In the genomic region with DNA sequence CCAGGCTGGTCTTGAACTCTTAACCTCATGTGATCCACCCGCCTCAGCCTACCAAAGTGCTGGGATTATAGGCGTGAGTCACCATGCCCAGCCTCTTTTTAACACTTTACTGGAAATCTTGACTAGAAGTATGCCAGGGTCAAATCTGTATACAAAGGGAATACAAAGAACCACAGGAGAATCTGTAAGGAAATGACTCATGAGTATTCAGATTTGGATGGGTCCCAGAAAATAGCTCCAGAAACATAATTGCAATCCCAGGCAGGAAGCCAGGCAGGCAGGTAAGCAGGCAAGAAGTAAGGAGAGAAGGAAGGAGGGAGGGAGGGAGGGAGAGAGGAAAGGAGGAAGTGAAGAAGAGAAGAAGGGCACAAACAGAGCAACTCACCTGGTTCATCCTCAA, we compare ENCODE assay signal across 14 cellular contexts. TPM values are rescaled to one million over a fixed set of nuclear protein-coding genes. Genes with fewer than 3 reads are reported as not detected.
DNase-seq lines count a peak whose midpoint lies in the region; ATAC-seq and TF ChIP-seq lines count a peak whose summit lies in the region.
"Had no signal": no experiment of that assay in that cellular context is flagged by ENCODE, and none has a peak within 500 bp of the region (broad histone marks: within the 10 kb centered on the region; RNA-seq: fewer than 3 reads in every experiment).

No MANE protein-coding gene starts in this region.

- H3K4me3 ChIP-seq in MG63 (no peak overlapping the region), left lung (no peak overlapping the region)
- H3K4me3 ChIP-seq: GM12878, K562 had no signal

- CTCF ChIA-PET in MCF 10A (lab: Yijun Ruan, JAX) = interaction anchor here (0.6 kb wide), 2 partner anchors 1330 to 1587 kb away, joined by 3 read pairs; no protein-coding TSS in a partner anchor

- peaks cover 6% of the 10 kb centered on the region for H3K4me1 Mint-ChIP-seq in MCF 10A (ENCODE audit: insufficient read depth, unreplicated experiment)
- peaks cover 67% of the 10 kb centered on the region for H3K4me1 Mint-ChIP-seq in activated T-cell treated with anti-CD3 and anti-CD28 coated beads, Interleukin-2, amount 50 U/mL, for 72 hours (ENCODE audit: low read depth)

- ATAC-seq in left lung = peak; percentile 64
- ATAC-seq in activated T-cell treated with anti-CD3 and anti-CD28 coated beads, Interleukin-2, amount 50 U/mL, for 72 hours (replicated peaks in 1 of 2) = no peak
- ATAC-seq: activated T-cell treated with anti-CD3 and anti-CD28 coated beads, Interleukin-2, amount 50 U/mL, for 4 hours; GM12878; K562 had no signal

- H3K4me3 Mint-ChIP-seq in MCF 10A (ENCODE audit: unreplicated experiment) = no peak overlapping the region
- H3K4me3 Mint-ChIP-seq in activated T-cell treated with anti-CD3 and anti-CD28 coated beads, Interleukin-2, amount 50 U/mL, for 72 hours = no peak overlapping the region
- H3K4me3 Mint-ChIP-seq: activated T-cell treated with anti-CD3 and anti-CD28 coated beads, Interleukin-2, amount 50 U/mL, for 4 hours; CD4-positive, CD25-positive, alpha-beta regulatory T cell had no signal

- no TSS peak for BruUV-seq in MCF 10A (replicated peaks; lab: Mats Ljungman, UMichigan)

- H3K27me3 Mint-ChIP-seq in MCF 10A (ENCODE audit: insufficient read depth, unreplicated experiment) = no peaks in the 10 kb centered on the region
- H3K27me3 Mint-ChIP-seq in activated T-cell treated with anti-CD3 and anti-CD28 coated beads, Interleukin-2, amount 50 U/mL, for 72 hours (ENCODE audit: low read depth) = no peaks in the 10 kb centered on the region
- H3K27me3 Mint-ChIP-seq: CD4-positive, CD25-positive, alpha-beta regulatory T cell had no signal

- no peak for TF ChIP-seq CTCF in MCF 10A (IDR thresholded peaks at IDR 0.05; ENCODE audit: unreplicated experiment)
- TF ChIP-seq CTCF in left lung (IDR thresholded peaks at IDR 0.05) = no peak

- no peaks in the 10 kb centered on the region for H3K36me3 ChIP-seq in MG63
- H3K36me3 ChIP-seq in left lung = no peaks in the 10 kb centered on the region

- no peaks in the 10 kb centered on the region for H3K9me3 Mint-ChIP-seq in MCF 10A (ENCODE audit: unreplicated experiment)
- H3K9me3 Mint-ChIP-seq in activated T-cell treated with anti-CD3 and anti-CD28 coated beads, Interleukin-2, amount 50 U/mL, for 72 hours = no peaks in the 10 kb centered on the region
- H3K9me3 Mint-ChIP-seq: activated T-cell treated with anti-CD3 and anti-CD28 coated beads, Interleukin-2, amount 50 U/mL, for 4 hours had no signal

- POLR2A ChIA-PET in MCF 10A (lab: Yijun Ruan, JAX) = interaction anchor here (0.5 to 2.0 kb wide), 7 partner anchors 9 to 192 kb away, joined by 3 to 16 read pairs (median 4); no protein-coding TSS in a partner anchor

- H3K27ac ChIP-seq in left lung = no peak overlapping the region

- peak; percentile 80 for DNase-seq in COLO829 (ENCODE audit: low spot score)
- peak; percentile 65 for DNase-seq in MG63
- DNase-seq in MCF 10A (ENCODE audit: unreplicated experiment) = peak; percentile 97
- no peak for DNase-seq in left lung
- no peak for DNase-seq in KG1 (lab: John Stamatoyannopoulos, UW)
- DNase-seq in activated CD4-positive, alpha-beta T cell treated with anti-CD3 and anti-CD28 coated beads, Interleukin-2, amount 50 U/mL, for 1 hour = no peak
- DNase-seq in mesenteric fat pad (ENCODE audit: low spot score) = no peak
- DNase-seq in activated T-cell treated with anti-CD3 and anti-CD28 coated beads, Interleukin-2, amount 50 U/mL, for 72 hours = no peak
- DNase-seq: activated T-cell treated with anti-CD3 and anti-CD28 coated beads, Interleukin-2, amount 50 U/mL, for 4 hours; CD4-positive, CD25-positive, alpha-beta regulatory T cell; cortex of kidney; NCI-H774 had no signal

- H3K4me1 ChIP-seq in left lung = no peaks in the 10 kb centered on the region

- no peaks in the 10 kb centered on the region for H3K36me3 Mint-ChIP-seq in MCF 10A (ENCODE audit: insufficient read depth, unreplicated experiment)
- H3K36me3 Mint-ChIP-seq in activated T-cell treated with anti-CD3 and anti-CD28 coated beads, Interleukin-2, amount 50 U/mL, for 72 hours (ENCODE audit: insufficient read depth in 2 of 2) = no peaks in the 10 kb centered on the region
- H3K36me3 Mint-ChIP-seq: CD4-positive, CD25-positive, alpha-beta regulatory T cell had no signal

- intact Hi-C loops in MCF 10A (cut with micrococcal nuclease) (no loop called here), left lung (cut with DNase I) (no loop called here)

- no peak overlapping the region for H3K27ac Mint-ChIP-seq in MCF 10A (ENCODE audit: low read depth, unreplicated experiment)
- no peak overlapping the region for H3K27ac Mint-ChIP-seq in activated T-cell treated with anti-CD3 and anti-CD28 coated beads, Interleukin-2, amount 50 U/mL, for 72 hours
- H3K27ac Mint-ChIP-seq: CD4-positive, CD25-positive, alpha-beta regulatory T cell had no signal

- H3K9me3 ChIP-seq in MG63 = no peaks in the 10 kb centered on the region
- H3K9me3 ChIP-seq in left lung = no peaks in the 10 kb centered on the region

- H3K27me3 ChIP-seq in MG63 = no peaks in the 10 kb centered on the region
- H3K27me3 ChIP-seq in left lung = no peaks in the 10 kb centered on the region

RNA-seq across cellular contexts. Expression of a gene that starts 22.8 kb away (rescaled TPM):
- 0.42 and 2.2 TPM in 2 replicates for total RNA-seq in MG63 (2014; rRNA removed; shearing (Covaris generic); ENCODE audit: low replicate concordance)
- 9.0 and 9.8 TPM in 2 replicates for total RNA-seq in MCF 10A (2022)
- 10 to 100 TPM in 1 of 2 donors, 1 to 10 TPM in 1; 9.7 to 12.5 TPM for total RNA-seq in left lung
- 10.4 TPM for total RNA-seq in mesenteric fat pad
- total RNA-seq in activated T-cell treated with anti-CD3 and anti-CD28 coated beads, Interleukin-2, amount 50 U/mL, for 72 hours = 10 to 100 TPM; 62.2 to 63.7 TPM

Comparison
In these comparisons a context has a peak if more than half of its experiments do, and no peak if none do; other contexts are left out.
1. DNase-seq: peak in COLO829 (single experiment), MG63 (single experiment) and MCF 10A (single experiment); none in left lung (0 of 2), KG1 (single experiment), activated CD4-positive, alpha-beta T cell treated with anti-CD3 and anti-CD28 coated beads, Interleukin-2, amount 50 U/mL, for 1 hour (single experiment), mesenteric fat pad (single experiment) and activated T-cell treated with anti-CD3 and anti-CD28 coated beads, Interleukin-2, amount 50 U/mL, for 72 hours (0 of 2).